Comparison of ENCODE assay signal across 13 cellular contexts in genomic region chr9:87338075-87338989, GRCh38.
DNase-seq lines count a peak whose midpoint lies in the region; ATAC-seq and TF ChIP-seq lines count a peak whose summit lies in the region.
"Had no signal": no experiment of that assay in that cellular context is flagged by ENCODE, and none has a peak within 500 bp of the region (broad histone marks: within the 10 kb centered on the region; RNA-seq: fewer than 3 reads in every experiment).

No MANE protein-coding gene starts in this region.

- no peaks in the 10 kb centered on the region for H3K79me2 ChIP-seq in hepatocyte

- H4K20me1 ChIP-seq in hepatocyte (ENCODE audit: insufficient read depth, poor library complexity, severe bottlenecking): no peaks in the 10 kb centered on the region

- peaks cover 51% of the 10 kb centered on the region for H3K4me1 Mint-ChIP-seq in osteocyte (ENCODE audit: unreplicated experiment)

- no peaks in the 10 kb centered on the region for H3K27me3 Mint-ChIP-seq in osteocyte (ENCODE audit: unreplicated experiment)

- WGBS in hepatocyte (ENCODE audit: low lambda C conversion rate, missing lambda C conversion rate): 27% methylated on average over 14 of the region's 14 CpGs
- 64 to 71% methylated on average over 14 of the region's 14 CpGs for WGBS in aorta, 2 donors

- ATAC-seq in SK-N-SH treated with all-trans-retinoic acid at 6 μM for 48 hours (no peak), aorta (ENCODE audit: low FRiP score) (no peak), HG02970 (IDR thresholded peaks at IDR 0.05; ENCODE audit: low FRiP score, unreplicated experiment) (no peak)

- H3K9me3 ChIP-seq in hepatocyte (ENCODE audit: low read depth) (no peaks in the 10 kb centered on the region), aorta (ENCODE audit: control insufficient read depth, low read length) (no peaks in the 10 kb centered on the region)
- H3K9me3 ChIP-seq: stomach had no signal

- H3K4me3 Mint-ChIP-seq in osteocyte (ENCODE audit: unreplicated experiment): peak overlapping the region; percentile 80

- H3K27me3 ChIP-seq in H7 (ENCODE audit: control insufficient read depth, insufficient read depth, low read length) (no peaks in the 10 kb centered on the region), hepatocyte (no peaks in the 10 kb centered on the region), aorta (ENCODE audit: control insufficient read depth in 1 of 2, insufficient read depth in 2 of 2, low read length in 1 of 2) (no peaks in the 10 kb centered on the region)

- no peaks in the 10 kb centered on the region for H3K36me3 Mint-ChIP-seq in osteocyte (ENCODE audit: unreplicated experiment)
- H3K36me3 Mint-ChIP-seq: CD4-positive, CD25-positive, alpha-beta regulatory T cell had no signal

- peaks cover 11% of the 10 kb centered on the region for H3K4me1 ChIP-seq in hepatocyte (ENCODE audit: insufficient read depth)
- H3K4me1 ChIP-seq in aorta (ENCODE audit: control insufficient read depth in 1 of 2, insufficient read depth in 2 of 2, low read length in 2 of 2): no peaks in the 10 kb centered on the region

- TF ChIP-seq CTCF in hepatocyte (IDR thresholded peaks at IDR 0.05; ENCODE audit: poor library complexity) (no peak), osteocyte (IDR thresholded peaks at IDR 0.05) (no peak)

- H3K4me3 ChIP-seq in H7 (ENCODE audit: insufficient read depth, low read depth, low read length) (peak overlapping the region; percentile 27), hepatocyte (no peak overlapping the region), aorta (ENCODE audit: low read length in 2 of 2) (no peak overlapping the region)
- H3K4me3 ChIP-seq: lung had no signal

- intact Hi-C loops in aorta (cut with DNase I): loop anchor here in 1 of 2 donors (5.0 kb wide), 1 partner anchor 319 kb away; no protein-coding TSS in a partner anchor

- DNase-seq in H7: peak; percentile 13
- no peak for DNase-seq in hepatocyte (ENCODE audit: low spot score)
- DNase-seq in osteocyte (ENCODE audit: extremely low spot score, unreplicated experiment): no peak
- no peak for DNase-seq in aorta
- no peak for DNase-seq in SKM-1 treated with dmso at 0.1 percent for 144 hours (lab: John Stamatoyannopoulos, UW; ENCODE audit: unreplicated experiment)
- DNase-seq in NCI-H2029 (lab: John Stamatoyannopoulos, UW): no peak
- DNase-seq: activated CD8-positive, alpha-beta memory T cell treated with anti-CD3 and anti-CD28 coated beads, Interleukin-2, amount 50 U/mL, for 4 hours; CD4-positive, CD25-positive, alpha-beta regulatory T cell; effector CD8-positive, alpha-beta T cell; stomach had no signal

- peak overlapping the region; percentile 85 for H3K4me2 ChIP-seq in hepatocyte

- H3K9me2 ChIP-seq in hepatocyte (replicated peaks; ENCODE audit: insufficient read depth): no peaks in the 10 kb centered on the region

- H3K9me3 Mint-ChIP-seq in osteocyte (ENCODE audit: unreplicated experiment): no peaks in the 10 kb centered on the region

- no peaks in the 10 kb centered on the region for H3K36me3 ChIP-seq in H7 (replicated peaks; ENCODE audit: control insufficient read depth, insufficient read depth, low read length)
- no peaks in the 10 kb centered on the region for H3K36me3 ChIP-seq in hepatocyte (replicated peaks; ENCODE audit: insufficient read depth, low read depth)
- no peaks in the 10 kb centered on the region for H3K36me3 ChIP-seq in aorta (ENCODE audit: control insufficient read depth in 1 of 2, insufficient read depth in 2 of 2, low read length in 1 of 2)
- H3K36me3 ChIP-seq: stomach had no signal

- H3K27ac ChIP-seq in hepatocyte (no peak overlapping the region), aorta (ENCODE audit: low read depth in 1 of 2, low read length in 2 of 2) (no peak overlapping the region)

- H2AFZ ChIP-seq in hepatocyte: peak overlapping the region; percentile 12

- peak overlapping the region; percentile 82 for H3K27ac Mint-ChIP-seq in osteocyte (ENCODE audit: unreplicated experiment)
- H3K27ac Mint-ChIP-seq: CD4-positive, CD25-positive, alpha-beta regulatory T cell had no signal

TF ChIP-seq in SK-N-SH treated with all-trans-retinoic acid at 6 μM for 48 hours, 23 proteins besides CTCF, POLR2A, EP300 and RAD21:
- TF ChIP-seq GLIS3 (CRISPR knock-in tag; IDR thresholded peaks at IDR 0.05) (no peak), ARNTL (CRISPR knock-in tag; IDR thresholded peaks at IDR 0.05; ENCODE audit: borderline replicate concordance, low read depth) (no peak), ZC3H10 (CRISPR knock-in tag; IDR thresholded peaks at IDR 0.05) (no peak), TSHZ2 (CRISPR knock-in tag; IDR thresholded peaks at IDR 0.05) (peak; percentile 40; the same call in 1 of the 2 replicates), TCF4 (CRISPR knock-in tag; IDR thresholded peaks at IDR 0.05; ENCODE audit: borderline replicate concordance) (no peak)
